ENCODE assay signal across 8 cellular contexts in genomic region chr19:45153339-45154063, GRCh38. TPM values are rescaled to one million over a fixed set of nuclear protein-coding genes. Genes with fewer than 3 reads are reported as not detected.
DNase-seq lines count a peak whose midpoint lies in the region; ATAC-seq and TF ChIP-seq lines count a peak whose summit lies in the region.

No MANE protein-coding gene starts in this region.

- CTCF ChIA-PET in OCI-LY7 (lab: Charles Lee; ENCODE audit: unreplicated experiment), result interaction anchor here (0.7 kb wide), 1 partner anchor 24 kb away, joined by 3 read pairs; no protein-coding TSS in a partner anchor

- POLR2A ChIA-PET in OCI-LY7 (lab: Charles Lee), result no interaction called here

- H3K4me3 Mint-ChIP-seq in CD4-positive, CD25-positive, alpha-beta regulatory T cell, result peak overlapping the region; percentile 82 to 86 (median 84)

- H2AFZ ChIP-seq in OCI-LY7 (ENCODE audit: low read length), result no peak overlapping the region

- no peaks in the 10 kb centered on the region for H3K79me2 ChIP-seq in OCI-LY7 (ENCODE audit: insufficient read depth, low read depth, low read length)

- no peaks in the 10 kb centered on the region for H3K9me2 ChIP-seq in OCI-LY7 (ENCODE audit: insufficient read depth, low read length)

- WGBS in iPS DF 6.9 (ENCODE audit: insufficient coverage, insufficient read length), result no CpG with 5 or more reads among the region's 69 CpGs

- peaks cover 0 to 29% (median 5%) of the 10 kb centered on the region in 4 donors for H3K4me1 Mint-ChIP-seq in CD4-positive, CD25-positive, alpha-beta regulatory T cell

- DNase-seq in CD4-positive, CD25-positive, alpha-beta regulatory T cell, result peak; percentile 17 to 53 (median 19)
- DNase-seq in OCI-LY7 (ENCODE audit: low spot score), result peak; percentile 41
- peak in 53 of 58 donors; percentile 8 to 81 (median 51) for DNase-seq in anterior cingulate cortex (lab: John Stamatoyannopoulos, UW)
- DNase-seq in iPS DF 6.9 (ENCODE audit: low read depth, low spot score), result no peak
- DNase-seq in skeletal muscle cell (ENCODE audit: low read depth), result no peak
- no peak for DNase-seq in activated gamma-delta T cell (lab: John Stamatoyannopoulos, UW)
- DNase-seq in NCI-H2081 (lab: John Stamatoyannopoulos, UW), result no peak
- no peak for DNase-seq in NCI-H446 treated with DMSO at 0.1 percent for 48 hours (lab: John Stamatoyannopoulos, UW)

- H3K27me3 ChIP-seq in CD4-positive, CD25-positive, alpha-beta regulatory T cell (ENCODE audit: control insufficient read depth, insufficient read depth, low read length), result no peaks in the 10 kb centered on the region
- peaks cover 13% of the 10 kb centered on the region; the same call in 1 of the 2 replicates for H3K27me3 ChIP-seq in iPS DF 6.9 (ENCODE audit: control insufficient read depth, insufficient read depth, low read length)

- peak overlapping the region in 1 of 3 donors; percentile 63 for H3K27ac Mint-ChIP-seq in CD4-positive, CD25-positive, alpha-beta regulatory T cell

- no peak overlapping the region for H3K4me3 ChIP-seq in CD4-positive, CD25-positive, alpha-beta regulatory T cell (ENCODE audit: low read depth, low read length)
- no peak overlapping the region for H3K4me3 ChIP-seq in OCI-LY7 (ENCODE audit: low read depth, low read length, poor library complexity, severe bottlenecking)
- peak overlapping the region; percentile 23; the same call in 1 of the 2 replicates for H3K4me3 ChIP-seq in iPS DF 6.9 (ENCODE audit: low read length)
- H3K4me3 ChIP-seq in skeletal muscle cell (ENCODE audit: low read depth, low read length), result peak overlapping the region; percentile 34

- ATAC-seq in CD4-positive, CD25-positive, alpha-beta regulatory T cell (ENCODE audit: low read depth in 2 of 2), result peak; percentile 16 to 39

- TF ChIP-seq CTCF in OCI-LY7 (conservative IDR thresholded peaks at IDR 0.05; ENCODE audit: low read length), result no peak

- BruUV-seq in OCI-LY7 (replicated peaks; lab: Mats Ljungman, UMichigan), result no TSS peak

- peaks cover 20% of the 10 kb centered on the region for H3K27me3 Mint-ChIP-seq in CD4-positive, CD25-positive, alpha-beta regulatory T cell

- peak overlapping the region; percentile 12; the same call in 1 of the 2 replicates for H3K4me2 ChIP-seq in OCI-LY7 (ENCODE audit: low read length)

- H3K9me3 ChIP-seq in CD4-positive, CD25-positive, alpha-beta regulatory T cell (ENCODE audit: control insufficient read depth in 2 of 2, low read length in 2 of 2), result no peaks in the 10 kb centered on the region
- no peaks in the 10 kb centered on the region for H3K9me3 ChIP-seq in OCI-LY7 (ENCODE audit: low read length)
- no peaks in the 10 kb centered on the region for H3K9me3 ChIP-seq in iPS DF 6.9 (ENCODE audit: control insufficient read depth, insufficient read depth, low read length)

- H3K4me1 ChIP-seq in CD4-positive, CD25-positive, alpha-beta regulatory T cell (ENCODE audit: control insufficient read depth, insufficient read depth, low read length, poor library complexity, severe bottlenecking), result peaks cover 26% of the 10 kb centered on the region
- peaks cover 11% of the 10 kb centered on the region for H3K4me1 ChIP-seq in OCI-LY7 (ENCODE audit: insufficient read depth, low read length, poor library complexity, severe bottlenecking)
- H3K4me1 ChIP-seq in iPS DF 6.9 (ENCODE audit: control insufficient read depth, insufficient read depth, low read length), result peaks cover 12% of the 10 kb centered on the region

- H3K36me3 Mint-ChIP-seq in CD4-positive, CD25-positive, alpha-beta regulatory T cell, result no peaks in the 10 kb centered on the region

- H3K9me3 Mint-ChIP-seq in CD4-positive, CD25-positive, alpha-beta regulatory T cell, result peaks cover 0 to 2% (median 0%) of the 10 kb centered on the region in 7 donors

- no peak overlapping the region for H3K27ac ChIP-seq in CD4-positive, CD25-positive, alpha-beta regulatory T cell (ENCODE audit: insufficient read depth, low read length, poor library complexity, severe bottlenecking)
- H3K27ac ChIP-seq in OCI-LY7 (ENCODE audit: low read depth, low read length, poor library complexity, severe bottlenecking) (no peak overlapping the region), iPS DF 6.9 (ENCODE audit: low read length) (no peak overlapping the region)

- H4K20me1 ChIP-seq in OCI-LY7 (ENCODE audit: insufficient read depth, low read length), result no peaks in the 10 kb centered on the region

- H3K36me3 ChIP-seq in CD4-positive, CD25-positive, alpha-beta regulatory T cell (ENCODE audit: control insufficient read depth, insufficient read depth, low read length), result no peaks in the 10 kb centered on the region
- H3K36me3 ChIP-seq in OCI-LY7 (ENCODE audit: insufficient read depth, low read length) (no peaks in the 10 kb centered on the region; the same call in 1 of the 2 replicates), iPS DF 6.9 (ENCODE audit: control insufficient read depth, insufficient read depth, low read length) (no peaks in the 10 kb centered on the region; the same call in 1 of the 2 replicates)

- intact Hi-C loops in OCI-LY7 (cut with micrococcal nuclease; ENCODE audit: unreplicated experiment), result no loop called here

RNA-seq across cellular contexts. Expression of gene NKPD1, which starts 7.3 kb away (rescaled TPM):
- 0.72 TPM for total RNA-seq in CD4-positive, CD25-positive, alpha-beta regulatory T cell
- under 1 TPM; 0.05 to 0.28 (median 0.15) TPM for polyA plus RNA-seq in CD4-positive, CD25-positive, alpha-beta regulatory T cell
- 0.50 and 1.0 TPM in 2 replicates for total RNA-seq in OCI-LY7 (2014; rRNA removed; shearing (Covaris generic))
- 1.00 and 1.0 TPM in 2 replicates for total RNA-seq in OCI-LY7 (2022)

RNA-seq across cellular contexts. Expression of gene TRAPPC6A, which starts 24.5 kb away (rescaled TPM):
- 54.7 TPM for total RNA-seq in CD4-positive, CD25-positive, alpha-beta regulatory T cell
- polyA plus RNA-seq in CD4-positive, CD25-positive, alpha-beta regulatory T cell, result 100 to 1,000 TPM; 161 to 182 (median 171) TPM
- 50.5 and 55.6 TPM in 2 replicates for total RNA-seq in OCI-LY7 (2014; rRNA removed; shearing (Covaris generic))
- 70.9 and 81.9 TPM in 2 replicates for total RNA-seq in OCI-LY7 (2022)

RNA-seq across cellular contexts. Expression of gene BLOC1S3, which starts 25.1 kb away (rescaled TPM):
- total RNA-seq in CD4-positive, CD25-positive, alpha-beta regulatory T cell, result 22.9 TPM
- polyA plus RNA-seq in CD4-positive, CD25-positive, alpha-beta regulatory T cell, result 10 to 100 TPM; 12.8 to 21.0 (median 17.4) TPM
- total RNA-seq in OCI-LY7 (2014; rRNA removed; shearing (Covaris generic)), result 8.1 and 9.7 TPM in 2 replicates
- 13.8 and 15.4 TPM in 2 replicates for total RNA-seq in OCI-LY7 (2022)

Comparison
In these comparisons a context has a peak if more than half of its experiments do, and no peak if none do; other contexts are left out.
1. DNase-seq: peak in CD4-positive, CD25-positive, alpha-beta regulatory T cell (3 of 3), OCI-LY7 (single experiment) and anterior cingulate cortex (53 of 58); none in iPS DF 6.9 (single experiment), skeletal muscle cell (single experiment), activated gamma-delta T cell (single experiment), NCI-H2081 (0 of 2) and NCI-H446 treated with DMSO at 0.1 percent for 48 hours (single experiment).
2. H3K4me3 ChIP-seq: peak in iPS DF 6.9 (single experiment) and skeletal muscle cell (single experiment); none in CD4-positive, CD25-positive, alpha-beta regulatory T cell (single experiment) and OCI-LY7 (single experiment).